Comparison of ENCODE assay signal across 1 cellular context in the genomic region with DNA sequence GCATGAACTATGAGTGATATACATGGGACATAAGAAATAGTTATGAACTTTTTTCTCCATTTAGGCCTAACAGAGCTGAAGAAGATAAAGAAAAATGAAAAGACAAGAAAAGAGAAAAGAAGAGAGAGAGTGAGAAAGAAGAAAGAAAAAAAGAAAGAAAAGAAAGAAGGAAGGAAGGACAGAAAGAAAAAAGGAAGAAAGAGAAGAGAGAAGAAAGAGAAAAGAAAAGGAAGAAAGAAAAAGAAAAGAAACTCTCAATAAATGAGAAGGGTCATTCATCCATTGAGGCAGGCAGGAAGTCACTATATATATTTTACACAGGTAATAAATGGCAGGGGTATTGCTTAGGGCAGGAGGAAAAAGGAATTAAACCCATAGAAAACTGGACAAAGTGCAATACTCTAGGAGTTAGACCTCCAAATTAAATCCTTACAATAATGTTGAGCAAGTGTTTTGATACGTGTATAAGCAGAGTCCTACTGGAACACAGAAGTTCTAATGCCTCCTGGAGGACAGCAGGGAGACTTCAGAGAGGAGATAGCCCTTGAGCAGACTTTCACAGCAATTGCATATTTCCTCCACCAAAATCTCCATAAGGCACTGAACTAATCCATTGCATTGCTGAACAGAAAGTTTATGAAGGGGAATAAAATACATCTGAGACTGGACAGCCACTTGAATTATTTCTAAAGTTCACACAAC.
TF ChIP-seq lines count a peak whose summit lies in the region.

No MANE protein-coding gene starts in this region.

TF ChIP-seq in GM23338, 12 proteins besides CTCF, POLR2A, EP300 and RAD21 (continued from another document):
- TF ChIP-seq, protein P1, sequence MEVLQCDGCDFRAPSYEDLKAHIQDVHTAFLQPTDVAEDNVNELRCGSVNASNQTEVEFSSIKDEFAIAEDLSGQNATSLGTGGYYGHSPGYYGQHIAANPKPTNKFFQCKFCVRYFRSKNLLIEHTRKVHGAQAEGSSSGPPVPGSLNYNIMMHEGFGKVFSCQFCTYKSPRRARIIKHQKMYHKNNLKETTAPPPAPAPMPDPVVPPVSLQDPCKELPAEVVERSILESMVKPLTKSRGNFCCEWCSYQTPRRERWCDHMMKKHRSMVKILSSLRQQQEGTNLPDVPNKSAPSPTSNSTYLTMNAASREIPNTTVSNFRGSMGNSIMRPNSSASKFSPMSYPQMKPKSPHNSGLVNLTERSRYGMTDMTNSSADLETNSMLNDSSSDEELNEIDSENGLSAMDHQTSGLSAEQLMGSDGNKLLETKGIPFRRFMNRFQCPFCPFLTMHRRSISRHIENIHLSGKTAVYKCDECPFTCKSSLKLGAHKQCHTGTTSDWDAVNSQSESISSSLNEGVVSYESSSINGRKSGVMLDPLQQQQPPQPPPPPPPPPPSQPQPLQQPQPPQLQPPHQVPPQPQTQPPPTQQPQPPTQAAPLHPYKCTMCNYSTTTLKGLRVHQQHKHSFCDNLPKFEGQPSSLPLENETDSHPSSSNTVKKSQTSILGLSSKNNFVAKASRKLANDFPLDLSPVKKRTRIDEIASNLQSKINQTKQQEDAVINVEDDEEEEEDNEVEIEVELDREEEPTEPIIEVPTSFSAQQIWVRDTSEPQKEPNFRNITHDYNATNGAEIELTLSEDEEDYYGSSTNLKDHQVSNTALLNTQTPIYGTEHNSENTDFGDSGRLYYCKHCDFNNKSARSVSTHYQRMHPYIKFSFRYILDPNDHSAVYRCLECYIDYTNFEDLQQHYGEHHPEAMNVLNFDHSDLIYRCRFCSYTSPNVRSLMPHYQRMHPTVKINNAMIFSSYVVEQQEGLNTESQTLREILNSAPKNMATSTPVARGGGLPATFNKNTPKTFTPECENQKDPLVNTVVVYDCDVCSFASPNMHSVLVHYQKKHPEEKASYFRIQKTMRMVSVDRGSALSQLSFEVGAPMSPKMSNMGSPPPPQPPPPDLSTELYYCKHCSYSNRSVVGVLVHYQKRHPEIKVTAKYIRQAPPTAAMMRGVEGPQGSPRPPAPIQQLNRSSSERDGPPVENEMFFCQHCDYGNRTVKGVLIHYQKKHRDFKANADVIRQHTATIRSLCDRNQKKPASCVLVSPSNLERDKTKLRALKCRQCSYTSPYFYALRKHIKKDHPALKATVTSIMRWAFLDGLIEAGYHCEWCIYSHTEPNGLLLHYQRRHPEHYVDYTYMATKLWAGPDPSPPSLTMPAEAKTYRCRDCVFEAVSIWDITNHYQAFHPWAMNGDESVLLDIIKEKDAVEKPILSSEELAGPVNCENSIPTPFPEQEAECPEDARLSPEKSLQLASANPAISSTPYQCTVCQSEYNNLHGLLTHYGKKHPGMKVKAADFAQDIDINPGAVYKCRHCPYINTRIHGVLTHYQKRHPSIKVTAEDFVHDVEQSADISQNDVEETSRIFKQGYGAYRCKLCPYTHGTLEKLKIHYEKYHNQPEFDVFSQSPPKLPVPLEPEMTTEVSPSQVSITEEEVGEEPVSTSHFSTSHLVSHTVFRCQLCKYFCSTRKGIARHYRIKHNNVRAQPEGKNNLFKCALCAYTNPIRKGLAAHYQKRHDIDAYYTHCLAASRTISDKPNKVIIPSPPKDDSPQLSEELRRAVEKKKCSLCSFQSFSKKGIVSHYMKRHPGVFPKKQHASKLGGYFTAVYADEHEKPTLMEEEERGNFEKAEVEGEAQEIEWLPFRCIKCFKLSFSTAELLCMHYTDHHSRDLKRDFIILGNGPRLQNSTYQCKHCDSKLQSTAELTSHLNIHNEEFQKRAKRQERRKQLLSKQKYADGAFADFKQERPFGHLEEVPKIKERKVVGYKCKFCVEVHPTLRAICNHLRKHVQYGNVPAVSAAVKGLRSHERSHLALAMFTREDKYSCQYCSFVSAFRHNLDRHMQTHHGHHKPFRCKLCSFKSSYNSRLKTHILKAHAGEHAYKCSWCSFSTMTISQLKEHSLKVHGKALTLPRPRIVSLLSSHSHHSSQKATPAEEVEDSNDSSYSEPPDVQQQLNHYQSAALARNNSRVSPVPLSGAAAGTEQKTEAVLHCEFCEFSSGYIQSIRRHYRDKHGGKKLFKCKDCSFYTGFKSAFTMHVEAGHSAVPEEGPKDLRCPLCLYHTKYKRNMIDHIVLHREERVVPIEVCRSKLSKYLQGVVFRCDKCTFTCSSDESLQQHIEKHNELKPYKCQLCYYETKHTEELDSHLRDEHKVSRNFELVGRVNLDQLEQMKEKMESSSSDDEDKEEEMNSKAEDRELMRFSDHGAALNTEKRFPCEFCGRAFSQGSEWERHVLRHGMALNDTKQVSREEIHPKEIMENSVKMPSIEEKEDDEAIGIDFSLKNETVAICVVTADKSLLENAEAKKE (CRISPR knock-in tag; IDR thresholded peaks at IDR 0.05) = no peak
- TF ChIP-seq NANOG (IDR thresholded peaks at IDR 0.05; ENCODE audit: borderline replicate concordance) (no peak), CREB1 (CRISPR knock-in tag; IDR thresholded peaks at IDR 0.05; ENCODE audit: low read depth) (no peak), EZH2phosphoT487 (IDR thresholded peaks at IDR 0.05; ENCODE audit: unreplicated experiment) (no peak), POLR2AphosphoS5 (IDR thresholded peaks at IDR 0.05; ENCODE audit: low read depth) (no peak), ZNF114 (CRISPR knock-in tag; IDR thresholded peaks at IDR 0.05) (no peak), ZNF331 (CRISPR knock-in tag; IDR thresholded peaks at IDR 0.05; ENCODE audit: low read depth) (no peak), JUNB (IDR thresholded peaks at IDR 0.05; ENCODE audit: unreplicated experiment) (no peak), EZH2 (IDR thresholded peaks at IDR 0.05; ENCODE audit: low read depth, unreplicated experiment) (no peak)
- TF ChIP-seq, protein P2, sequence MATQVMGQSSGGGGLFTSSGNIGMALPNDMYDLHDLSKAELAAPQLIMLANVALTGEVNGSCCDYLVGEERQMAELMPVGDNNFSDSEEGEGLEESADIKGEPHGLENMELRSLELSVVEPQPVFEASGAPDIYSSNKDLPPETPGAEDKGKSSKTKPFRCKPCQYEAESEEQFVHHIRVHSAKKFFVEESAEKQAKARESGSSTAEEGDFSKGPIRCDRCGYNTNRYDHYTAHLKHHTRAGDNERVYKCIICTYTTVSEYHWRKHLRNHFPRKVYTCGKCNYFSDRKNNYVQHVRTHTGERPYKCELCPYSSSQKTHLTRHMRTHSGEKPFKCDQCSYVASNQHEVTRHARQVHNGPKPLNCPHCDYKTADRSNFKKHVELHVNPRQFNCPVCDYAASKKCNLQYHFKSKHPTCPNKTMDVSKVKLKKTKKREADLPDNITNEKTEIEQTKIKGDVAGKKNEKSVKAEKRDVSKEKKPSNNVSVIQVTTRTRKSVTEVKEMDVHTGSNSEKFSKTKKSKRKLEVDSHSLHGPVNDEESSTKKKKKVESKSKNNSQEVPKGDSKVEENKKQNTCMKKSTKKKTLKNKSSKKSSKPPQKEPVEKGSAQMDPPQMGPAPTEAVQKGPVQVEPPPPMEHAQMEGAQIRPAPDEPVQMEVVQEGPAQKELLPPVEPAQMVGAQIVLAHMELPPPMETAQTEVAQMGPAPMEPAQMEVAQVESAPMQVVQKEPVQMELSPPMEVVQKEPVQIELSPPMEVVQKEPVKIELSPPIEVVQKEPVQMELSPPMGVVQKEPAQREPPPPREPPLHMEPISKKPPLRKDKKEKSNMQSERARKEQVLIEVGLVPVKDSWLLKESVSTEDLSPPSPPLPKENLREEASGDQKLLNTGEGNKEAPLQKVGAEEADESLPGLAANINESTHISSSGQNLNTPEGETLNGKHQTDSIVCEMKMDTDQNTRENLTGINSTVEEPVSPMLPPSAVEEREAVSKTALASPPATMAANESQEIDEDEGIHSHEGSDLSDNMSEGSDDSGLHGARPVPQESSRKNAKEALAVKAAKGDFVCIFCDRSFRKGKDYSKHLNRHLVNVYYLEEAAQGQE (IDR thresholded peaks at IDR 0.05; ENCODE audit: unreplicated experiment) = no peak
- TF ChIP-seq, protein P3, sequence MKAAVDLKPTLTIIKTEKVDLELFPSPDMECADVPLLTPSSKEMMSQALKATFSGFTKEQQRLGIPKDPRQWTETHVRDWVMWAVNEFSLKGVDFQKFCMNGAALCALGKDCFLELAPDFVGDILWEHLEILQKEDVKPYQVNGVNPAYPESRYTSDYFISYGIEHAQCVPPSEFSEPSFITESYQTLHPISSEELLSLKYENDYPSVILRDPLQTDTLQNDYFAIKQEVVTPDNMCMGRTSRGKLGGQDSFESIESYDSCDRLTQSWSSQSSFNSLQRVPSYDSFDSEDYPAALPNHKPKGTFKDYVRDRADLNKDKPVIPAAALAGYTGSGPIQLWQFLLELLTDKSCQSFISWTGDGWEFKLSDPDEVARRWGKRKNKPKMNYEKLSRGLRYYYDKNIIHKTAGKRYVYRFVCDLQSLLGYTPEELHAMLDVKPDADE (IDR thresholded peaks at IDR 0.05) = no peak
